ENCODE assay signal across 1 cellular context in genomic region chr16:88760424-88761142, GRCh38.
TF ChIP-seq lines count a peak whose summit lies in the region.

No MANE protein-coding gene starts in this region.

TF ChIP-seq in HepG2, 621 proteins besides CTCF, POLR2A, EP300 and RAD21 (continued from another document):
- TF ChIP-seq, protein P1, sequence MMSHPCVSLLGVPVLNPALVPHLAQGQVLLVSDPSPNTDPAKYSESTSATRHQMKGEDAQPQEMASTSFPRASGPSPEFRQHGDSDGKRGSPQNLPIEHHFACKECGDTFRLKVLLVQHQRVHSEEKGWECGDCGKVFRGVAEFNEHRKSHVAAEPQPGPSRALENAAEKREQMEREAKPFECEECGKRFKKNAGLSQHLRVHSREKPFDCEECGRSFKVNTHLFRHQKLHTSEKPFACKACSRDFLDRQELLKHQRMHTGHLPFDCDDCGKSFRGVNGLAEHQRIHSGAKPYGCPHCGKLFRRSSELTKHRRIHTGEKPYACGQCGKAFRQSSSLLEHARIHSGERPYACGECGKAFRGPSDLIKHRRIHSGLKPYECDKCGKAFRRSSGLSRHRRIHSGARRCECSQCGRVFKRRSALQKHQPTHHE (CRISPR knock-in tag; IDR thresholded peaks at IDR 0.05; ENCODE audit: borderline replicate concordance) = no peak
- no peak for TF ChIP-seq NR2F6 (IDR thresholded peaks at IDR 0.05)
- TF ChIP-seq NR2F6 (CRISPR knock-in tag; IDR thresholded peaks at IDR 0.05) = peak; percentile 5; the same call in 1 of the 2 replicates
- no peak for TF ChIP-seq ZNF720 (CRISPR knock-in tag; IDR thresholded peaks at IDR 0.05)
- TF ChIP-seq TP53 (CRISPR knock-in tag; conservative IDR thresholded peaks at IDR 0.05) = no peak
- no peak for TF ChIP-seq SYNCRIP (IDR thresholded peaks at IDR 0.05; ENCODE audit: insufficient read depth, low read depth, low read length)
- TF ChIP-seq ESRRA (CRISPR knock-in tag; IDR thresholded peaks at IDR 0.05; ENCODE audit: low read depth) = 0 out of 2 replicates have a peak, but pooled peaks have one; percentile 10
- TF ChIP-seq EED (CRISPR knock-in tag; IDR thresholded peaks at IDR 0.05) = no peak
- 0 out of 2 replicates have a peak, but pooled peaks have one; percentile 24 for TF ChIP-seq RXRB (CRISPR knock-in tag; IDR thresholded peaks at IDR 0.05; ENCODE audit: borderline replicate concordance)
- TF ChIP-seq TGIF2 (CRISPR knock-in tag; IDR thresholded peaks at IDR 0.05) = no peak
- TF ChIP-seq ZFP1 (CRISPR knock-in tag; IDR thresholded peaks at IDR 0.05) = no peak
- TF ChIP-seq ZNF609 (CRISPR knock-in tag; IDR thresholded peaks at IDR 0.05; ENCODE audit: borderline replicate concordance) = no peak
- TF ChIP-seq ZNF143 (CRISPR knock-in tag; IDR thresholded peaks at IDR 0.05) = no peak
- no peak for TF ChIP-seq ZBTB43 (CRISPR knock-in tag; conservative IDR thresholded peaks at IDR 0.05)
- 0 out of 2 replicates have a peak, but pooled peaks have one; percentile 11 for TF ChIP-seq ZSCAN21 (CRISPR knock-in tag; IDR thresholded peaks at IDR 0.05; ENCODE audit: borderline replicate concordance)
- TF ChIP-seq ZNF747 (CRISPR knock-in tag; IDR thresholded peaks at IDR 0.05; ENCODE audit: borderline replicate concordance) = no peak
- 0 out of 2 replicates have a peak, but pooled peaks have one; percentile 3 for TF ChIP-seq ETV6 (CRISPR knock-in tag; conservative IDR thresholded peaks at IDR 0.05)
- 0 out of 2 replicates have a peak, but pooled peaks have one; percentile 1 for TF ChIP-seq PAX8 (CRISPR knock-in tag; IDR thresholded peaks at IDR 0.05; ENCODE audit: borderline replicate concordance)
- TF ChIP-seq, protein P2, sequence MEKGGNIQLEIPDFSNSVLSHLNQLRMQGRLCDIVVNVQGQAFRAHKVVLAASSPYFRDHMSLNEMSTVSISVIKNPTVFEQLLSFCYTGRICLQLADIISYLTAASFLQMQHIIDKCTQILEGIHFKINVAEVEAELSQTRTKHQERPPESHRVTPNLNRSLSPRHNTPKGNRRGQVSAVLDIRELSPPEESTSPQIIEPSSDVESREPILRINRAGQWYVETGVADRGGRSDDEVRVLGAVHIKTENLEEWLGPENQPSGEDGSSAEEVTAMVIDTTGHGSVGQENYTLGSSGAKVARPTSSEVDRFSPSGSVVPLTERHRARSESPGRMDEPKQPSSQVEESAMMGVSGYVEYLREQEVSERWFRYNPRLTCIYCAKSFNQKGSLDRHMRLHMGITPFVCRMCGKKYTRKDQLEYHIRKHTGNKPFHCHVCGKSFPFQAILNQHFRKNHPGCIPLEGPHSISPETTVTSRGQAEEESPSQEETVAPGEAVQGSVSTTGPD (CRISPR knock-in tag; IDR thresholded peaks at IDR 0.05) = no peak
- TF ChIP-seq CBX1 (IDR thresholded peaks at IDR 0.05; ENCODE audit: low read depth) = no peak
- TF ChIP-seq GFI1 (CRISPR knock-in tag; IDR thresholded peaks at IDR 0.05; ENCODE audit: borderline replicate concordance) = no peak
- TF ChIP-seq, protein P3, sequence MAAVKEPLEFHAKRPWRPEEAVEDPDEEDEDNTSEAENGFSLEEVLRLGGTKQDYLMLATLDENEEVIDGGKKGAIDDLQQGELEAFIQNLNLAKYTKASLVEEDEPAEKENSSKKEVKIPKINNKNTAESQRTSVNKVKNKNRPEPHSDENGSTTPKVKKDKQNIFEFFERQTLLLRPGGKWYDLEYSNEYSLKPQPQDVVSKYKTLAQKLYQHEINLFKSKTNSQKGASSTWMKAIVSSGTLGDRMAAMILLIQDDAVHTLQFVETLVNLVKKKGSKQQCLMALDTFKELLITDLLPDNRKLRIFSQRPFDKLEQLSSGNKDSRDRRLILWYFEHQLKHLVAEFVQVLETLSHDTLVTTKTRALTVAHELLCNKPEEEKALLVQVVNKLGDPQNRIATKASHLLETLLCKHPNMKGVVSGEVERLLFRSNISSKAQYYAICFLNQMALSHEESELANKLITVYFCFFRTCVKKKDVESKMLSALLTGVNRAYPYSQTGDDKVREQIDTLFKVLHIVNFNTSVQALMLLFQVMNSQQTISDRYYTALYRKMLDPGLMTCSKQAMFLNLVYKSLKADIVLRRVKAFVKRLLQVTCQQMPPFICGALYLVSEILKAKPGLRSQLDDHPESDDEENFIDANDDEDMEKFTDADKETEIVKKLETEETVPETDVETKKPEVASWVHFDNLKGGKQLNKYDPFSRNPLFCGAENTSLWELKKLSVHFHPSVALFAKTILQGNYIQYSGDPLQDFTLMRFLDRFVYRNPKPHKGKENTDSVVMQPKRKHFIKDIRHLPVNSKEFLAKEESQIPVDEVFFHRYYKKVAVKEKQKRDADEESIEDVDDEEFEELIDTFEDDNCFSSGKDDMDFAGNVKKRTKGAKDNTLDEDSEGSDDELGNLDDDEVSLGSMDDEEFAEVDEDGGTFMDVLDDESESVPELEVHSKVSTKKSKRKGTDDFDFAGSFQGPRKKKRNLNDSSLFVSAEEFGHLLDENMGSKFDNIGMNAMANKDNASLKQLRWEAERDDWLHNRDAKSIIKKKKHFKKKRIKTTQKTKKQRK (IDR thresholded peaks at IDR 0.05; ENCODE audit: low read length) = no peak
- TF ChIP-seq DRAP1 (CRISPR knock-in tag; IDR thresholded peaks at IDR 0.05) = no peak
